ENCODE assay signal across 1 cellular context in the genomic region with DNA sequence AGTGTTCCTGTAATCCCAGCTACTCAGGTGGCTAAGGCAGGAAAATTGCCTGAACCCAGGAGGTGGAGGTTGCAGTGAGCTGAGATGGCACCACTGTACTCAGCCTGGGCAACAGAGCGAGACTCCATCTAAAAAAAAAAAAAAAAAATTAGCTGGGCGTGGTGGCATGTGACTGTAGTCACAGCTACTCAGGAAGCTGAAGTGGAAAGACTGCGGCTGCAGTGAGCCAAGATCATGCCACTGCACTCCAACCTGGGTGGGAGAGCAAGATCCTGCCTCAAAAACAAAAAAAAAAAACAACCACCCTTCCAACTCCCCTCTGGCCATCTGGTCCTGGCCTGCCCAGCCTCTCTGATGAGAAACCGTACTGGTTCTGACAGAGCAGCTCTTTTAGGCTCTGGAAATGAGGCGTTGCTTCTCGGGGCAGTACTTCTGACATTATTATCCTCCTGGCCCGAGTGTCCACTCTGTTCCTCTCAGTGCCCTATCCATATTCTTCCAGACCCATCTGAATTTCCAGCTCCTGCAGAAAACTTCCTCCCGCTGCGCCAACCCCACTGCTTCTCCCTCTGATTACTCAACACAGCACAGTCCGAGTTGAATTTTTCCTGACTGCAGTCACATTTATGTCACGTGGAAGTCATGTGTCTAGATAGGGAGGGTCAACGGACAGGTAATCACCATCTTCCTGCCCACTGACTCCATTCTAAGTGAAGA.
TF ChIP-seq lines count a peak whose summit lies in the region.

No MANE protein-coding gene starts in this region.

TF ChIP-seq in GM12878, 131 proteins besides CTCF, POLR2A, EP300 and RAD21 (continued from another document):
- TF ChIP-seq, protein P1, sequence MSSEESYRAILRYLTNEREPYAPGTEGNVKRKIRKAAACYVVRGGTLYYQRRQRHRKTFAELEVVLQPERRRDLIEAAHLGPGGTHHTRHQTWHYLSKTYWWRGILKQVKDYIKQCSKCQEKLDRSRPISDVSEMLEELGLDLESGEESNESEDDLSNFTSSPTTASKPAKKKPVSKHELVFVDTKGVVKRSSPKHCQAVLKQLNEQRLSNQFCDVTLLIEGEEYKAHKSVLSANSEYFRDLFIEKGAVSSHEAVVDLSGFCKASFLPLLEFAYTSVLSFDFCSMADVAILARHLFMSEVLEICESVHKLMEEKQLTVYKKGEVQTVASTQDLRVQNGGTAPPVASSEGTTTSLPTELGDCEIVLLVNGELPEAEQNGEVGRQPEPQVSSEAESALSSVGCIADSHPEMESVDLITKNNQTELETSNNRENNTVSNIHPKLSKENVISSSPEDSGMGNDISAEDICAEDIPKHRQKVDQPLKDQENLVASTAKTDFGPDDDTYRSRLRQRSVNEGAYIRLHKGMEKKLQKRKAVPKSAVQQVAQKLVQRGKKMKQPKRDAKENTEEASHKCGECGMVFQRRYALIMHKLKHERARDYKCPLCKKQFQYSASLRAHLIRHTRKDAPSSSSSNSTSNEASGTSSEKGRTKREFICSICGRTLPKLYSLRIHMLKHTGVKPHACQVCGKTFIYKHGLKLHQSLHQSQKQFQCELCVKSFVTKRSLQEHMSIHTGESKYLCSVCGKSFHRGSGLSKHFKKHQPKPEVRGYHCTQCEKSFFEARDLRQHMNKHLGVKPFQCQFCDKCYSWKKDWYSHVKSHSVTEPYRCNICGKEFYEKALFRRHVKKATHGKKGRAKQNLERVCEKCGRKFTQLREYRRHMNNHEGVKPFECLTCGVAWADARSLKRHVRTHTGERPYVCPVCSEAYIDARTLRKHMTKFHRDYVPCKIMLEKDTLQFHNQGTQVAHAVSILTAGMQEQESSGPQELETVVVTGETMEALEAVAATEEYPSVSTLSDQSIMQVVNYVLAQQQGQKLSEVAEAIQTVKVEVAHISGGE (CRISPR knock-in tag; IDR thresholded peaks at IDR 0.05) = no peak
- no peak for TF ChIP-seq SPI1 (IDR thresholded peaks at IDR 0.05; ENCODE audit: borderline replicate concordance, insufficient read depth, low read depth, low read length)
- no peak for TF ChIP-seq NBN (IDR thresholded peaks at IDR 0.05)
- TF ChIP-seq, protein P2, sequence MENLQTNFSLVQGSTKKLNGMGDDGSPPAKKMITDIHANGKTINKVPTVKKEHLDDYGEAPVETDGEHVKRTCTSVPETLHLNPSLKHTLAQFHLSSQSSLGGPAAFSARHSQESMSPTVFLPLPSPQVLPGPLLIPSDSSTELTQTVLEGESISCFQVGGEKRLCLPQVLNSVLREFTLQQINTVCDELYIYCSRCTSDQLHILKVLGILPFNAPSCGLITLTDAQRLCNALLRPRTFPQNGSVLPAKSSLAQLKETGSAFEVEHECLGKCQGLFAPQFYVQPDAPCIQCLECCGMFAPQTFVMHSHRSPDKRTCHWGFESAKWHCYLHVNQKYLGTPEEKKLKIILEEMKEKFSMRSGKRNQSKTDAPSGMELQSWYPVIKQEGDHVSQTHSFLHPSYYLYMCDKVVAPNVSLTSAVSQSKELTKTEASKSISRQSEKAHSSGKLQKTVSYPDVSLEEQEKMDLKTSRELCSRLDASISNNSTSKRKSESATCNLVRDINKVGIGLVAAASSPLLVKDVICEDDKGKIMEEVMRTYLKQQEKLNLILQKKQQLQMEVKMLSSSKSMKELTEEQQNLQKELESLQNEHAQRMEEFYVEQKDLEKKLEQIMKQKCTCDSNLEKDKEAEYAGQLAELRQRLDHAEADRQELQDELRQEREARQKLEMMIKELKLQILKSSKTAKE (IDR thresholded peaks at IDR 0.05; ENCODE audit: low read depth, poor library complexity, severe bottlenecking) = no peak
- no peak for TF ChIP-seq EGR1 (IDR thresholded peaks at IDR 0.05; ENCODE audit: borderline replicate concordance in 1 of 2, low read depth in 2 of 2, low read length in 2 of 2)
- TF ChIP-seq KDM1A (IDR thresholded peaks at IDR 0.05; ENCODE audit: borderline replicate concordance) = no peak
- TF ChIP-seq, protein P3, sequence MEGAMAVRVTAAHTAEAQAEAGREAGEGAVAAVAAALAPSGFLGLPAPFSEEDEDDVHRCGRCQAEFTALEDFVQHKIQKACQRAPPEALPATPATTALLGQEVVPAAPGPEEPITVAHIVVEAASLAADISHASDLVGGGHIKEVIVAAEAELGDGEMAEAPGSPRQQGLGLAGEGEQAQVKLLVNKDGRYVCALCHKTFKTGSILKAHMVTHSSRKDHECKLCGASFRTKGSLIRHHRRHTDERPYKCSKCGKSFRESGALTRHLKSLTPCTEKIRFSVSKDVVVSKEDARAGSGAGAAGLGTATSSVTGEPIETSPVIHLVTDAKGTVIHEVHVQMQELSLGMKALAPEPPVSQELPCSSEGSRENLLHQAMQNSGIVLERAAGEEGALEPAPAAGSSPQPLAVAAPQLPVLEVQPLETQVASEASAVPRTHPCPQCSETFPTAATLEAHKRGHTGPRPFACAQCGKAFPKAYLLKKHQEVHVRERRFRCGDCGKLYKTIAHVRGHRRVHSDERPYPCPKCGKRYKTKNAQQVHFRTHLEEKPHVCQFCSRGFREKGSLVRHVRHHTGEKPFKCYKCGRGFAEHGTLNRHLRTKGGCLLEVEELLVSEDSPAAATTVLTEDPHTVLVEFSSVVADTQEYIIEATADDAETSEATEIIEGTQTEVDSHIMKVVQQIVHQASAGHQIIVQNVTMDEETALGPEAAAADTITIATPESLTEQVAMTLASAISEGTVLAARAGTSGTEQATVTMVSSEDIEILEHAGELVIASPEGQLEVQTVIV (IDR thresholded peaks at IDR 0.05; ENCODE audit: borderline replicate concordance, partially characterized antibody) = no peak
